ENCODE assay signal across 1 cellular context in the genomic region with DNA sequence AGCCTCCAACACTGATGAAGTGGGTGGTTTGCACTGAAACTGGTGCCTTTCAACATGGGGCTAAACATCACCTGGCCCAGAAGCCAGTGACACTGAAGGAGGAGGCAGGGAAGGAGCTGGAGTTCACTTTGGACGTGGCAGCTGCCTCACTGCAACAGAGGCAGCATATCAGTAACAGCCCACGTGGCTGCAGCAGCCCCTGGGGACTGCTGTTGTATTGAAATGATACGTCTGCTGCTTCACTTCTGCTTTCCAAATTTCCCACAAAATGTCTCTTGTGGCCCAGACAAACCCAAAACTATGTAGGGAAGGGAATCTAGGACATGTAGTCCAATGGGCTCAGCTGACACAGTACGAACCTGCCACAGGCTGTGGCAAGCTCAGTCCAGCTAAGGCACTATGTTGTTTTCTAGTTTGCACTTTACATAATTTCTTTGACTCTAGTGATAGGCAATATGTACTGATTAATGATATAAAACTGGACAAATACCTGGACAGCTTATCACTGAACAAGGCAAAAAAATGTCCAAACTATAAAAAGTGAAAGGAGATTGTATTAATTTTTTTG.
TF ChIP-seq lines count a peak whose summit lies in the region.

No MANE protein-coding gene starts in this region.

TF ChIP-seq in K562, 482 proteins besides CTCF, POLR2A, EP300 and RAD21 (continued from another document and continues in another):
- TF ChIP-seq NCOA4 (IDR thresholded peaks at IDR 0.05; ENCODE audit: partially characterized antibody) (no peak), FOXJ2 (tag; IDR thresholded peaks at IDR 0.05) (no peak), ZKSCAN1 (IDR thresholded peaks at IDR 0.05; ENCODE audit: low read depth, low read length) (no peak), RFX5 (IDR thresholded peaks at IDR 0.05; ENCODE audit: low read depth, low read length) (no peak), CBFB (CRISPR knock-in tag; IDR thresholded peaks at IDR 0.05) (no peak), CBFA2T3 (IDR thresholded peaks at IDR 0.05) (peak; percentile 24; the same call in 1 of the 2 replicates), ZNF707 (CRISPR knock-in tag; conservative IDR thresholded peaks at IDR 0.05) (no peak), RBBP5 (IDR thresholded peaks at IDR 0.05; ENCODE audit: borderline replicate concordance, insufficient read depth, low read length, poor library complexity, severe bottlenecking) (no peak), ZNF124 (CRISPR knock-in tag; IDR thresholded peaks at IDR 0.05) (no peak), BCL6 (CRISPR knock-in tag; IDR thresholded peaks at IDR 0.05) (no peak), NBN (IDR thresholded peaks at IDR 0.05; ENCODE audit: low read depth) (no peak), TFAM (CRISPR knock-in tag; conservative IDR thresholded peaks at IDR 0.05) (no peak), TEAD4 (IDR thresholded peaks at IDR 0.05; ENCODE audit: low read length) (peak; percentile 32; the same call in 1 of the 2 replicates), TEAD4 (CRISPR knock-in tag; IDR thresholded peaks at IDR 0.05; ENCODE audit: borderline replicate concordance) (no peak), BRD9 (IDR thresholded peaks at IDR 0.05; ENCODE audit: low read depth, partially characterized antibody) (no peak), ZNF134 (CRISPR knock-in tag; conservative IDR thresholded peaks at IDR 0.05) (no peak), CXXC5 (CRISPR knock-in tag; IDR thresholded peaks at IDR 0.05) (no peak)
- TF ChIP-seq, protein P1, sequence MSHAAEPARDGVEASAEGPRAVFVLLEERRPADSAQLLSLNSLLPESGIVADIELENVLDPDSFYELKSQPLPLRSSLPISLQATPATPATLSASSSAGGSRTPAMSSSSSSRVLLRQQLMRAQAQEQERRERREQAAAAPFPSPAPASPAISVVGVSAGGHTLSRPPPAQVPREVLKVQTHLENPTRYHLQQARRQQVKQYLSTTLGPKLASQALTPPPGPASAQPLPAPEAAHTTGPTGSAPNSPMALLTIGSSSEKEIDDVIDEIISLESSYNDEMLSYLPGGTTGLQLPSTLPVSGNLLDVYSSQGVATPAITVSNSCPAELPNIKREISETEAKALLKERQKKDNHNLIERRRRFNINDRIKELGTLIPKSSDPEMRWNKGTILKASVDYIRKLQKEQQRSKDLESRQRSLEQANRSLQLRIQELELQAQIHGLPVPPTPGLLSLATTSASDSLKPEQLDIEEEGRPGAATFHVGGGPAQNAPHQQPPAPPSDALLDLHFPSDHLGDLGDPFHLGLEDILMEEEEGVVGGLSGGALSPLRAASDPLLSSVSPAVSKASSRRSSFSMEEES (CRISPR knock-in tag; IDR thresholded peaks at IDR 0.05) = no peak
- TF ChIP-seq, protein P2, sequence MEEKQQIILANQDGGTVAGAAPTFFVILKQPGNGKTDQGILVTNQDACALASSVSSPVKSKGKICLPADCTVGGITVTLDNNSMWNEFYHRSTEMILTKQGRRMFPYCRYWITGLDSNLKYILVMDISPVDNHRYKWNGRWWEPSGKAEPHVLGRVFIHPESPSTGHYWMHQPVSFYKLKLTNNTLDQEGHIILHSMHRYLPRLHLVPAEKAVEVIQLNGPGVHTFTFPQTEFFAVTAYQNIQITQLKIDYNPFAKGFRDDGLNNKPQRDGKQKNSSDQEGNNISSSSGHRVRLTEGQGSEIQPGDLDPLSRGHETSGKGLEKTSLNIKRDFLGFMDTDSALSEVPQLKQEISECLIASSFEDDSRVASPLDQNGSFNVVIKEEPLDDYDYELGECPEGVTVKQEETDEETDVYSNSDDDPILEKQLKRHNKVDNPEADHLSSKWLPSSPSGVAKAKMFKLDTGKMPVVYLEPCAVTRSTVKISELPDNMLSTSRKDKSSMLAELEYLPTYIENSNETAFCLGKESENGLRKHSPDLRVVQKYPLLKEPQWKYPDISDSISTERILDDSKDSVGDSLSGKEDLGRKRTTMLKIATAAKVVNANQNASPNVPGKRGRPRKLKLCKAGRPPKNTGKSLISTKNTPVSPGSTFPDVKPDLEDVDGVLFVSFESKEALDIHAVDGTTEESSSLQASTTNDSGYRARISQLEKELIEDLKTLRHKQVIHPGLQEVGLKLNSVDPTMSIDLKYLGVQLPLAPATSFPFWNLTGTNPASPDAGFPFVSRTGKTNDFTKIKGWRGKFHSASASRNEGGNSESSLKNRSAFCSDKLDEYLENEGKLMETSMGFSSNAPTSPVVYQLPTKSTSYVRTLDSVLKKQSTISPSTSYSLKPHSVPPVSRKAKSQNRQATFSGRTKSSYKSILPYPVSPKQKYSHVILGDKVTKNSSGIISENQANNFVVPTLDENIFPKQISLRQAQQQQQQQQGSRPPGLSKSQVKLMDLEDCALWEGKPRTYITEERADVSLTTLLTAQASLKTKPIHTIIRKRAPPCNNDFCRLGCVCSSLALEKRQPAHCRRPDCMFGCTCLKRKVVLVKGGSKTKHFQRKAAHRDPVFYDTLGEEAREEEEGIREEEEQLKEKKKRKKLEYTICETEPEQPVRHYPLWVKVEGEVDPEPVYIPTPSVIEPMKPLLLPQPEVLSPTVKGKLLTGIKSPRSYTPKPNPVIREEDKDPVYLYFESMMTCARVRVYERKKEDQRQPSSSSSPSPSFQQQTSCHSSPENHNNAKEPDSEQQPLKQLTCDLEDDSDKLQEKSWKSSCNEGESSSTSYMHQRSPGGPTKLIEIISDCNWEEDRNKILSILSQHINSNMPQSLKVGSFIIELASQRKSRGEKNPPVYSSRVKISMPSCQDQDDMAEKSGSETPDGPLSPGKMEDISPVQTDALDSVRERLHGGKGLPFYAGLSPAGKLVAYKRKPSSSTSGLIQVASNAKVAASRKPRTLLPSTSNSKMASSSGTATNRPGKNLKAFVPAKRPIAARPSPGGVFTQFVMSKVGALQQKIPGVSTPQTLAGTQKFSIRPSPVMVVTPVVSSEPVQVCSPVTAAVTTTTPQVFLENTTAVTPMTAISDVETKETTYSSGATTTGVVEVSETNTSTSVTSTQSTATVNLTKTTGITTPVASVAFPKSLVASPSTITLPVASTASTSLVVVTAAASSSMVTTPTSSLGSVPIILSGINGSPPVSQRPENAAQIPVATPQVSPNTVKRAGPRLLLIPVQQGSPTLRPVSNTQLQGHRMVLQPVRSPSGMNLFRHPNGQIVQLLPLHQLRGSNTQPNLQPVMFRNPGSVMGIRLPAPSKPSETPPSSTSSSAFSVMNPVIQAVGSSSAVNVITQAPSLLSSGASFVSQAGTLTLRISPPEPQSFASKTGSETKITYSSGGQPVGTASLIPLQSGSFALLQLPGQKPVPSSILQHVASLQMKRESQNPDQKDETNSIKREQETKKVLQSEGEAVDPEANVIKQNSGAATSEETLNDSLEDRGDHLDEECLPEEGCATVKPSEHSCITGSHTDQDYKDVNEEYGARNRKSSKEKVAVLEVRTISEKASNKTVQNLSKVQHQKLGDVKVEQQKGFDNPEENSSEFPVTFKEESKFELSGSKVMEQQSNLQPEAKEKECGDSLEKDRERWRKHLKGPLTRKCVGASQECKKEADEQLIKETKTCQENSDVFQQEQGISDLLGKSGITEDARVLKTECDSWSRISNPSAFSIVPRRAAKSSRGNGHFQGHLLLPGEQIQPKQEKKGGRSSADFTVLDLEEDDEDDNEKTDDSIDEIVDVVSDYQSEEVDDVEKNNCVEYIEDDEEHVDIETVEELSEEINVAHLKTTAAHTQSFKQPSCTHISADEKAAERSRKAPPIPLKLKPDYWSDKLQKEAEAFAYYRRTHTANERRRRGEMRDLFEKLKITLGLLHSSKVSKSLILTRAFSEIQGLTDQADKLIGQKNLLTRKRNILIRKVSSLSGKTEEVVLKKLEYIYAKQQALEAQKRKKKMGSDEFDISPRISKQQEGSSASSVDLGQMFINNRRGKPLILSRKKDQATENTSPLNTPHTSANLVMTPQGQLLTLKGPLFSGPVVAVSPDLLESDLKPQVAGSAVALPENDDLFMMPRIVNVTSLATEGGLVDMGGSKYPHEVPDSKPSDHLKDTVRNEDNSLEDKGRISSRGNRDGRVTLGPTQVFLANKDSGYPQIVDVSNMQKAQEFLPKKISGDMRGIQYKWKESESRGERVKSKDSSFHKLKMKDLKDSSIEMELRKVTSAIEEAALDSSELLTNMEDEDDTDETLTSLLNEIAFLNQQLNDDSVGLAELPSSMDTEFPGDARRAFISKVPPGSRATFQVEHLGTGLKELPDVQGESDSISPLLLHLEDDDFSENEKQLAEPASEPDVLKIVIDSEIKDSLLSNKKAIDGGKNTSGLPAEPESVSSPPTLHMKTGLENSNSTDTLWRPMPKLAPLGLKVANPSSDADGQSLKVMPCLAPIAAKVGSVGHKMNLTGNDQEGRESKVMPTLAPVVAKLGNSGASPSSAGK (IDR thresholded peaks at IDR 0.05) = peak; percentile 30
- TF ChIP-seq, protein P3, sequence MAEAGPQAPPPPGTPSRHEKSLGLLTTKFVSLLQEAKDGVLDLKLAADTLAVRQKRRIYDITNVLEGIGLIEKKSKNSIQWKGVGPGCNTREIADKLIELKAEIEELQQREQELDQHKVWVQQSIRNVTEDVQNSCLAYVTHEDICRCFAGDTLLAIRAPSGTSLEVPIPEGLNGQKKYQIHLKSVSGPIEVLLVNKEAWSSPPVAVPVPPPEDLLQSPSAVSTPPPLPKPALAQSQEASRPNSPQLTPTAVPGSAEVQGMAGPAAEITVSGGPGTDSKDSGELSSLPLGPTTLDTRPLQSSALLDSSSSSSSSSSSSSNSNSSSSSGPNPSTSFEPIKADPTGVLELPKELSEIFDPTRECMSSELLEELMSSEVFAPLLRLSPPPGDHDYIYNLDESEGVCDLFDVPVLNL (CRISPR knock-in tag; IDR thresholded peaks at IDR 0.05; ENCODE audit: low read depth) = 0 out of 2 replicates have a peak, but pooled peaks have one; percentile 27
- TF ChIP-seq, protein P4, sequence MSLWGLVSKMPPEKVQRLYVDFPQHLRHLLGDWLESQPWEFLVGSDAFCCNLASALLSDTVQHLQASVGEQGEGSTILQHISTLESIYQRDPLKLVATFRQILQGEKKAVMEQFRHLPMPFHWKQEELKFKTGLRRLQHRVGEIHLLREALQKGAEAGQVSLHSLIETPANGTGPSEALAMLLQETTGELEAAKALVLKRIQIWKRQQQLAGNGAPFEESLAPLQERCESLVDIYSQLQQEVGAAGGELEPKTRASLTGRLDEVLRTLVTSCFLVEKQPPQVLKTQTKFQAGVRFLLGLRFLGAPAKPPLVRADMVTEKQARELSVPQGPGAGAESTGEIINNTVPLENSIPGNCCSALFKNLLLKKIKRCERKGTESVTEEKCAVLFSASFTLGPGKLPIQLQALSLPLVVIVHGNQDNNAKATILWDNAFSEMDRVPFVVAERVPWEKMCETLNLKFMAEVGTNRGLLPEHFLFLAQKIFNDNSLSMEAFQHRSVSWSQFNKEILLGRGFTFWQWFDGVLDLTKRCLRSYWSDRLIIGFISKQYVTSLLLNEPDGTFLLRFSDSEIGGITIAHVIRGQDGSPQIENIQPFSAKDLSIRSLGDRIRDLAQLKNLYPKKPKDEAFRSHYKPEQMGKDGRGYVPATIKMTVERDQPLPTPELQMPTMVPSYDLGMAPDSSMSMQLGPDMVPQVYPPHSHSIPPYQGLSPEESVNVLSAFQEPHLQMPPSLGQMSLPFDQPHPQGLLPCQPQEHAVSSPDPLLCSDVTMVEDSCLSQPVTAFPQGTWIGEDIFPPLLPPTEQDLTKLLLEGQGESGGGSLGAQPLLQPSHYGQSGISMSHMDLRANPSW (CRISPR knock-in tag; IDR thresholded peaks at IDR 0.05) = no peak
- TF ChIP-seq, protein P5, sequence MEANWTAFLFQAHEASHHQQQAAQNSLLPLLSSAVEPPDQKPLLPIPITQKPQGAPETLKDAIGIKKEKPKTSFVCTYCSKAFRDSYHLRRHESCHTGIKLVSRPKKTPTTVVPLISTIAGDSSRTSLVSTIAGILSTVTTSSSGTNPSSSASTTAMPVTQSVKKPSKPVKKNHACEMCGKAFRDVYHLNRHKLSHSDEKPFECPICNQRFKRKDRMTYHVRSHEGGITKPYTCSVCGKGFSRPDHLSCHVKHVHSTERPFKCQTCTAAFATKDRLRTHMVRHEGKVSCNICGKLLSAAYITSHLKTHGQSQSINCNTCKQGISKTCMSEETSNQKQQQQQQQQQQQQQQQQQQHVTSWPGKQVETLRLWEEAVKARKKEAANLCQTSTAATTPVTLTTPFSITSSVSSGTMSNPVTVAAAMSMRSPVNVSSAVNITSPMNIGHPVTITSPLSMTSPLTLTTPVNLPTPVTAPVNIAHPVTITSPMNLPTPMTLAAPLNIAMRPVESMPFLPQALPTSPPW (CRISPR knock-in tag; IDR thresholded peaks at IDR 0.05) = no peak
- TF ChIP-seq, protein P6, sequence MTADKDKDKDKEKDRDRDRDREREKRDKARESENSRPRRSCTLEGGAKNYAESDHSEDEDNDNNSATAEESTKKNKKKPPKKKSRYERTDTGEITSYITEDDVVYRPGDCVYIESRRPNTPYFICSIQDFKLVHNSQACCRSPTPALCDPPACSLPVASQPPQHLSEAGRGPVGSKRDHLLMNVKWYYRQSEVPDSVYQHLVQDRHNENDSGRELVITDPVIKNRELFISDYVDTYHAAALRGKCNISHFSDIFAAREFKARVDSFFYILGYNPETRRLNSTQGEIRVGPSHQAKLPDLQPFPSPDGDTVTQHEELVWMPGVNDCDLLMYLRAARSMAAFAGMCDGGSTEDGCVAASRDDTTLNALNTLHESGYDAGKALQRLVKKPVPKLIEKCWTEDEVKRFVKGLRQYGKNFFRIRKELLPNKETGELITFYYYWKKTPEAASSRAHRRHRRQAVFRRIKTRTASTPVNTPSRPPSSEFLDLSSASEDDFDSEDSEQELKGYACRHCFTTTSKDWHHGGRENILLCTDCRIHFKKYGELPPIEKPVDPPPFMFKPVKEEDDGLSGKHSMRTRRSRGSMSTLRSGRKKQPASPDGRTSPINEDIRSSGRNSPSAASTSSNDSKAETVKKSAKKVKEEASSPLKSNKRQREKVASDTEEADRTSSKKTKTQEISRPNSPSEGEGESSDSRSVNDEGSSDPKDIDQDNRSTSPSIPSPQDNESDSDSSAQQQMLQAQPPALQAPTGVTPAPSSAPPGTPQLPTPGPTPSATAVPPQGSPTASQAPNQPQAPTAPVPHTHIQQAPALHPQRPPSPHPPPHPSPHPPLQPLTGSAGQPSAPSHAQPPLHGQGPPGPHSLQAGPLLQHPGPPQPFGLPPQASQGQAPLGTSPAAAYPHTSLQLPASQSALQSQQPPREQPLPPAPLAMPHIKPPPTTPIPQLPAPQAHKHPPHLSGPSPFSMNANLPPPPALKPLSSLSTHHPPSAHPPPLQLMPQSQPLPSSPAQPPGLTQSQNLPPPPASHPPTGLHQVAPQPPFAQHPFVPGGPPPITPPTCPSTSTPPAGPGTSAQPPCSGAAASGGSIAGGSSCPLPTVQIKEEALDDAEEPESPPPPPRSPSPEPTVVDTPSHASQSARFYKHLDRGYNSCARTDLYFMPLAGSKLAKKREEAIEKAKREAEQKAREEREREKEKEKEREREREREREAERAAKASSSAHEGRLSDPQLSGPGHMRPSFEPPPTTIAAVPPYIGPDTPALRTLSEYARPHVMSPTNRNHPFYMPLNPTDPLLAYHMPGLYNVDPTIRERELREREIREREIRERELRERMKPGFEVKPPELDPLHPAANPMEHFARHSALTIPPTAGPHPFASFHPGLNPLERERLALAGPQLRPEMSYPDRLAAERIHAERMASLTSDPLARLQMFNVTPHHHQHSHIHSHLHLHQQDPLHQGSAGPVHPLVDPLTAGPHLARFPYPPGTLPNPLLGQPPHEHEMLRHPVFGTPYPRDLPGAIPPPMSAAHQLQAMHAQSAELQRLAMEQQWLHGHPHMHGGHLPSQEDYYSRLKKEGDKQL (CRISPR knock-in tag; IDR thresholded peaks at IDR 0.05; ENCODE audit: borderline replicate concordance) = no peak
- TF ChIP-seq, protein P7, sequence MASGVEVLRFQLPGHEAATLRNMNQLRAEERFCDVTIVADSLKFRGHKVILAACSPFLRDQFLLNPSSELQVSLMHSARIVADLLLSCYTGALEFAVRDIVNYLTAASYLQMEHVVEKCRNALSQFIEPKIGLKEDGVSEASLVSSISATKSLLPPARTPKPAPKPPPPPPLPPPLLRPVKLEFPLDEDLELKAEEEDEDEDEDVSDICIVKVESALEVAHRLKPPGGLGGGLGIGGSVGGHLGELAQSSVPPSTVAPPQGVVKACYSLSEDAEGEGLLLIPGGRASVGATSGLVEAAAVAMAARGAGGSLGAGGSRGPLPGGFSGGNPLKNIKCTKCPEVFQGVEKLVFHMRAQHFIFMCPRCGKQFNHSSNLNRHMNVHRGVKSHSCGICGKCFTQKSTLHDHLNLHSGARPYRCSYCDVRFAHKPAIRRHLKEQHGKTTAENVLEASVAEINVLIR (CRISPR knock-in tag; IDR thresholded peaks at IDR 0.05) = no peak
